17 cellular contexts compared by ENCODE assay signal in genomic region chr3:138459619-138460535, GRCh38. TPM values are rescaled to one million over a fixed set of nuclear protein-coding genes. Genes with fewer than 3 reads are reported as not detected.
DNase-seq lines count a peak whose midpoint lies in the region; TF ChIP-seq lines count a peak whose summit lies in the region.
"Had no signal": no experiment of that assay in that cellular context is flagged by ENCODE, and none has a peak within 500 bp of the region (broad histone marks: within the 10 kb centered on the region; RNA-seq: fewer than 3 reads in every experiment).

No MANE protein-coding gene starts in this region.

- TF ChIP-seq CTCF in left ventricle myocardium inferior (IDR thresholded peaks at IDR 0.05; ENCODE audit: borderline replicate concordance) (no peak), type B pancreatic cell (conservative IDR thresholded peaks at IDR 0.05) (no peak), esophagus muscularis mucosa (IDR thresholded peaks at IDR 0.05) (no peak)

- no peaks in the 10 kb centered on the region for H3K9me3 ChIP-seq in left ventricle myocardium inferior (replicated peaks)
- H3K9me3 ChIP-seq in esophagus muscularis mucosa, result no peaks in the 10 kb centered on the region
- H3K9me3 ChIP-seq: A549; BLaER1 treated with 17β-estradiol and CSF1 and Interleukin-3, amounts not matched to agents 10 nM and 100 nM; tibial artery had no signal

- no peaks in the 10 kb centered on the region for H3K36me3 ChIP-seq in left ventricle myocardium inferior
- no peaks in the 10 kb centered on the region for H3K36me3 ChIP-seq in esophagus muscularis mucosa
- H3K36me3 ChIP-seq: BLaER1 treated with 17β-estradiol and CSF1 and Interleukin-3, amounts not matched to agents 10 nM and 100 nM had no signal

- H3K4me3 Mint-ChIP-seq in activated CD4-positive, alpha-beta memory T cell treated with anti-CD3 and anti-CD28 coated beads, Interleukin-2, amount 10 ng/mL, durations not matched to agents 7 days and 5 days, result no peak overlapping the region
- no peak overlapping the region for H3K4me3 Mint-ChIP-seq in activated CD4-positive, alpha-beta memory T cell treated with anti-CD3 and anti-CD28 coated beads for 36 hours
- H3K4me3 Mint-ChIP-seq in type B pancreatic cell, result no peak overlapping the region
- H3K4me3 Mint-ChIP-seq: effector memory CD8-positive, alpha-beta T cell; T-helper 2 cell treated with Interferon-gamma antibody and Interleukin-4, amounts not matched to agents 5 μg/mL and 100 μg/mL, for 36 hours had no signal

- H3K27me3 ChIP-seq in left ventricle myocardium inferior (ENCODE audit: low read depth) (no peaks in the 10 kb centered on the region), esophagus muscularis mucosa (peaks cover 0 to 24% (median 0%) of the 10 kb centered on the region in 4 donors)
- H3K27me3 ChIP-seq: BLaER1 treated with 17β-estradiol and CSF1 and Interleukin-3, amounts not matched to agents 10 nM and 100 nM had no signal

- CTCF ChIA-PET in activated CD4-positive, alpha-beta memory T cell treated with anti-CD3 and anti-CD28 coated beads, Interleukin-2, amount 10 ng/mL, durations not matched to agents 7 days and 5 days (lab: Charles Lee), result no interaction called here
- CTCF ChIA-PET in activated CD4-positive, alpha-beta memory T cell treated with anti-CD3 and anti-CD28 coated beads for 36 hours (lab: Charles Lee), result interaction anchor here (1.1 kb wide), 3 partner anchors 10 to 464 kb away, joined by 3 to 5 read pairs (median 4); no protein-coding TSS in a partner anchor

- H3K27ac ChIP-seq in left ventricle myocardium inferior (replicated peaks) (peak overlapping the region; percentile 3), esophagus muscularis mucosa (replicated peaks in 1 of 4) (no peak overlapping the region)
- H3K27ac ChIP-seq: A549; BLaER1 treated with 17β-estradiol and CSF1 and Interleukin-3, amounts not matched to agents 10 nM and 100 nM; tibial artery had no signal

- DNase-seq in activated CD4-positive, alpha-beta memory T cell treated with anti-CD3 and anti-CD28 coated beads, Interleukin-2, amount 10 ng/mL, durations not matched to agents 7 days and 5 days, result peak; percentile 10
- DNase-seq in activated CD4-positive, alpha-beta memory T cell treated with anti-CD3 and anti-CD28 coated beads for 36 hours, result no peak
- DNase-seq in SK-MEL-5 (ENCODE audit: low read depth, low spot score), result peak; percentile 14
- DNase-seq in left ventricle myocardium inferior, result no peak
- DNase-seq in type B pancreatic cell (ENCODE audit: extremely low spot score, unreplicated experiment), result peak; percentile 63
- DNase-seq in esophagus muscularis mucosa (ENCODE audit: extremely low spot score), result no peak
- no peak for DNase-seq in globus pallidus (ENCODE audit: low spot score)
- no peak for DNase-seq in superior temporal gyrus (ENCODE audit: extremely low spot score)
- DNase-seq: activated gamma-delta T cell treated with Interleukin-2 at 50 U/mL for 16 hours; amygdala; central memory CD4-positive, alpha-beta T cell; effector memory CD8-positive, alpha-beta T cell; kidney had no signal

- peaks cover 18% of the 10 kb centered on the region for H3K4me1 Mint-ChIP-seq in activated CD4-positive, alpha-beta memory T cell treated with anti-CD3 and anti-CD28 coated beads, Interleukin-2, amount 10 ng/mL, durations not matched to agents 7 days and 5 days
- H3K4me1 Mint-ChIP-seq in activated CD4-positive, alpha-beta memory T cell treated with anti-CD3 and anti-CD28 coated beads for 36 hours (ENCODE audit: low read depth), result peaks cover 9% of the 10 kb centered on the region
- no peaks in the 10 kb centered on the region for H3K4me1 Mint-ChIP-seq in type B pancreatic cell (ENCODE audit: unreplicated experiment)

- no peaks in the 10 kb centered on the region for H3K9me3 Mint-ChIP-seq in activated CD4-positive, alpha-beta memory T cell treated with anti-CD3 and anti-CD28 coated beads, Interleukin-2, amount 10 ng/mL, durations not matched to agents 7 days and 5 days
- no peaks in the 10 kb centered on the region for H3K9me3 Mint-ChIP-seq in activated CD4-positive, alpha-beta memory T cell treated with anti-CD3 and anti-CD28 coated beads for 36 hours
- no peaks in the 10 kb centered on the region for H3K9me3 Mint-ChIP-seq in type B pancreatic cell
- H3K9me3 Mint-ChIP-seq: effector memory CD8-positive, alpha-beta T cell; T-helper 2 cell treated with Interferon-gamma antibody and Interleukin-4, amounts not matched to agents 5 μg/mL and 100 μg/mL, for 36 hours had no signal

- H3K4me1 ChIP-seq in left ventricle myocardium inferior (peaks cover 22% of the 10 kb centered on the region), esophagus muscularis mucosa (no peaks in the 10 kb centered on the region)
- H3K4me1 ChIP-seq: A549, tibial artery had no signal

- peaks cover 5% of the 10 kb centered on the region for H3K27me3 Mint-ChIP-seq in activated CD4-positive, alpha-beta memory T cell treated with anti-CD3 and anti-CD28 coated beads, Interleukin-2, amount 10 ng/mL, durations not matched to agents 7 days and 5 days
- peaks cover 2% of the 10 kb centered on the region for H3K27me3 Mint-ChIP-seq in activated CD4-positive, alpha-beta memory T cell treated with anti-CD3 and anti-CD28 coated beads for 36 hours
- no peaks in the 10 kb centered on the region for H3K27me3 Mint-ChIP-seq in type B pancreatic cell

- no peak for TF ChIP-seq POLR2A in esophagus muscularis mucosa (IDR thresholded peaks at IDR 0.05; ENCODE audit: low read depth)

- no peaks in the 10 kb centered on the region for H3K36me3 Mint-ChIP-seq in activated CD4-positive, alpha-beta memory T cell treated with anti-CD3 and anti-CD28 coated beads, Interleukin-2, amount 10 ng/mL, durations not matched to agents 7 days and 5 days (ENCODE audit: low read depth)
- H3K36me3 Mint-ChIP-seq in activated CD4-positive, alpha-beta memory T cell treated with anti-CD3 and anti-CD28 coated beads for 36 hours, result no peaks in the 10 kb centered on the region
- no peaks in the 10 kb centered on the region for H3K36me3 Mint-ChIP-seq in type B pancreatic cell

- TF ChIP-seq EP300 in esophagus muscularis mucosa (IDR thresholded peaks at IDR 0.05), result no peak

- intact Hi-C loops in activated CD4-positive, alpha-beta memory T cell treated with anti-CD3 and anti-CD28 coated beads for 36 hours (cut with micrococcal nuclease), result no loop called here
- intact Hi-C loops in left ventricle myocardium inferior (cut with micrococcal nuclease), result no loop called here
- intact Hi-C loops in esophagus muscularis mucosa (cut with DNase I), result no loop called here

- POLR2A ChIA-PET in activated CD4-positive, alpha-beta memory T cell treated with anti-CD3 and anti-CD28 coated beads, Interleukin-2, amount 10 ng/mL, durations not matched to agents 7 days and 5 days (lab: Charles Lee), result no interaction called here
- POLR2A ChIA-PET in activated CD4-positive, alpha-beta memory T cell treated with anti-CD3 and anti-CD28 coated beads for 36 hours (lab: Charles Lee), result no interaction called here

- in situ Hi-C loops in SK-MEL-5 (cut with HindIII; ENCODE audit: low pct_unique_long_range_greater_than_20kb, low sequenced_read_pairs), result no loop called here

- no peak overlapping the region for H3K4me3 ChIP-seq in left ventricle myocardium inferior
- H3K4me3 ChIP-seq in esophagus muscularis mucosa, result no peak overlapping the region
- H3K4me3 ChIP-seq: A549; BLaER1 treated with 17β-estradiol and CSF1 and Interleukin-3, amounts not matched to agents 10 nM and 100 nM; tibial artery had no signal

- WGBS in esophagus muscularis mucosa, result 95% methylated on average over 14 of the region's 15 CpGs

- no peak overlapping the region for H3K27ac Mint-ChIP-seq in activated CD4-positive, alpha-beta memory T cell treated with anti-CD3 and anti-CD28 coated beads, Interleukin-2, amount 10 ng/mL, durations not matched to agents 7 days and 5 days
- H3K27ac Mint-ChIP-seq in activated CD4-positive, alpha-beta memory T cell treated with anti-CD3 and anti-CD28 coated beads for 36 hours, result no peak overlapping the region
- H3K27ac Mint-ChIP-seq in type B pancreatic cell, result no peak overlapping the region
- H3K27ac Mint-ChIP-seq: effector memory CD8-positive, alpha-beta T cell had no signal

RNA-seq across cellular contexts. Expression of gene ESYT3, which starts 25.5 kb away (rescaled TPM):
- total RNA-seq in activated CD4-positive, alpha-beta memory T cell treated with anti-CD3 and anti-CD28 coated beads, Interleukin-2, amount 10 ng/mL, durations not matched to agents 7 days and 5 days, result under 1 TPM; 0.43 to 0.50 TPM
- under 1 TPM; 0.17 to 0.19 TPM for total RNA-seq in activated CD4-positive, alpha-beta memory T cell treated with anti-CD3 and anti-CD28 coated beads for 36 hours
- 0.05 TPM in 1 of 2 replicates, not detected in the other for total RNA-seq in SK-MEL-5 (2014; rRNA removed; shearing (Covaris generic))
- polyA plus RNA-seq in SK-MEL-5 (2015; cell fraction: cytosol; rRNA removed), result 0.20 TPM in 1 of 2 replicates, not detected in the other
- polyA plus RNA-seq in SK-MEL-5 (2015; cell fraction: nucleus; rRNA removed), result 0.28 TPM in 1 of 2 replicates, not detected in the other
- total RNA-seq in left ventricle myocardium inferior (1.0 TPM), type B pancreatic cell (ENCODE audit: low replicate concordance) (1.6 and 2.0 TPM in 2 replicates), esophagus muscularis mucosa (1 to 10 TPM in 1 of 4 donors, under 1 TPM in 2, not detected in 1; 0.45 to 1.1 (median 0.83) TPM)

Comparison
In these comparisons a context has a peak if more than half of its experiments do, and no peak if none do; other contexts are left out.
1. DNase-seq: peak in activated CD4-positive, alpha-beta memory T cell treated with anti-CD3 and anti-CD28 coated beads, Interleukin-2, amount 10 ng/mL, durations not matched to agents 7 days and 5 days (single experiment), SK-MEL-5 (single experiment) and type B pancreatic cell (single experiment); none in activated CD4-positive, alpha-beta memory T cell treated with anti-CD3 and anti-CD28 coated beads for 36 hours (single experiment), left ventricle myocardium inferior (single experiment), esophagus muscularis mucosa (single experiment), globus pallidus (single experiment) and superior temporal gyrus (single experiment).